ENCODE assay signal across 1 cellular context in the genomic region with DNA sequence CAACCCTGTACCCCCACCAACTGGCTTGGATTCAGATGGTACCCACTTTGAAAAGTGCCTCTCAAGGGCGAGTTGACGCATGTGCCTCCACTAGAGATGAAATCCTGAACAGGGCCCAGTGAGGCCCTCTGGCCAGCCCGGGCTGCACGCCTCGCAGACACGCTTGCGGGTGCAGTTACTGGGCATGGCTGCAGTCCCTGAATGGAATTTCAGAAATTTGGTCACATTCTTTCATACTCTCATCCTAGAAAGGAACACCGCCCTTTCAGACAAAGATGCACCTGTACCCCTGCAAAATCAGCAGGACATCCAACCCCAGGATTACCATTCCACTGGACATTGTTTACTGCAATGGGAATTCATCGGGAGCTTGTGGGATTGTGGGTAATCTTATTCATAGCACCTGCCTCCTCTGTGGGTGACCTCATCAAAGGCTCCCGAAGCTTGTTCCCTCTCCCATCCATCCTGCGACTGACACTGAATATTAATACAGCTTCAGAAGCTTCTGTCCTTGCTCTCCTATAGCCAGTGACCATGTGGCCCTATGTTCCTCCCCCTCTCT.
TF ChIP-seq lines count a peak whose summit lies in the region.

No MANE protein-coding gene starts in this region.

TF ChIP-seq in HCT116, 20 proteins besides CTCF, POLR2A, EP300 and RAD21 (continued from another document):
- TF ChIP-seq TCF7L2 (IDR thresholded peaks at IDR 0.05; ENCODE audit: borderline replicate concordance, extremely low read depth, insufficient read depth, insufficient read length), result peak; percentile 24
TF ChIP-seq in HCT116: peak in this region for 1.
